In genomic region chr2:74441111-74441689, GRCh38 we compare ENCODE assay signal across 1 cellular context.
TF ChIP-seq lines count a peak whose summit lies in the region.

No MANE protein-coding gene starts in this region.

TF ChIP-seq in HCT116, 20 proteins besides CTCF, POLR2A, EP300 and RAD21:
- no peak for TF ChIP-seq ZBTB33 (IDR thresholded peaks at IDR 0.05; ENCODE audit: extremely low read depth, insufficient replicate concordance, low read length)
- peak; percentile 58 for TF ChIP-seq ZFX (IDR thresholded peaks at IDR 0.05)
